Comparison of ENCODE assay signal across 3 cellular contexts in genomic region chr16:22123146-22123545, GRCh38.
TF ChIP-seq lines count a peak whose summit lies in the region.

No MANE protein-coding gene starts in this region.

TF ChIP-seq in A549, 52 proteins besides CTCF, POLR2A, EP300 and RAD21:
- TF ChIP-seq, protein P1, sequence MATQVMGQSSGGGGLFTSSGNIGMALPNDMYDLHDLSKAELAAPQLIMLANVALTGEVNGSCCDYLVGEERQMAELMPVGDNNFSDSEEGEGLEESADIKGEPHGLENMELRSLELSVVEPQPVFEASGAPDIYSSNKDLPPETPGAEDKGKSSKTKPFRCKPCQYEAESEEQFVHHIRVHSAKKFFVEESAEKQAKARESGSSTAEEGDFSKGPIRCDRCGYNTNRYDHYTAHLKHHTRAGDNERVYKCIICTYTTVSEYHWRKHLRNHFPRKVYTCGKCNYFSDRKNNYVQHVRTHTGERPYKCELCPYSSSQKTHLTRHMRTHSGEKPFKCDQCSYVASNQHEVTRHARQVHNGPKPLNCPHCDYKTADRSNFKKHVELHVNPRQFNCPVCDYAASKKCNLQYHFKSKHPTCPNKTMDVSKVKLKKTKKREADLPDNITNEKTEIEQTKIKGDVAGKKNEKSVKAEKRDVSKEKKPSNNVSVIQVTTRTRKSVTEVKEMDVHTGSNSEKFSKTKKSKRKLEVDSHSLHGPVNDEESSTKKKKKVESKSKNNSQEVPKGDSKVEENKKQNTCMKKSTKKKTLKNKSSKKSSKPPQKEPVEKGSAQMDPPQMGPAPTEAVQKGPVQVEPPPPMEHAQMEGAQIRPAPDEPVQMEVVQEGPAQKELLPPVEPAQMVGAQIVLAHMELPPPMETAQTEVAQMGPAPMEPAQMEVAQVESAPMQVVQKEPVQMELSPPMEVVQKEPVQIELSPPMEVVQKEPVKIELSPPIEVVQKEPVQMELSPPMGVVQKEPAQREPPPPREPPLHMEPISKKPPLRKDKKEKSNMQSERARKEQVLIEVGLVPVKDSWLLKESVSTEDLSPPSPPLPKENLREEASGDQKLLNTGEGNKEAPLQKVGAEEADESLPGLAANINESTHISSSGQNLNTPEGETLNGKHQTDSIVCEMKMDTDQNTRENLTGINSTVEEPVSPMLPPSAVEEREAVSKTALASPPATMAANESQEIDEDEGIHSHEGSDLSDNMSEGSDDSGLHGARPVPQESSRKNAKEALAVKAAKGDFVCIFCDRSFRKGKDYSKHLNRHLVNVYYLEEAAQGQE (IDR thresholded peaks at IDR 0.05) = no peak
- no peak for TF ChIP-seq CBX2 (IDR thresholded peaks at IDR 0.05; ENCODE audit: borderline replicate concordance, low read depth)

TF ChIP-seq in GM23338, 12 proteins besides CTCF, POLR2A, EP300 and RAD21:
- TF ChIP-seq ZNF114 (CRISPR knock-in tag; IDR thresholded peaks at IDR 0.05) = no peak
- TF ChIP-seq, protein P1 (IDR thresholded peaks at IDR 0.05; ENCODE audit: unreplicated experiment) = no peak
- TF ChIP-seq POLR2AphosphoS5 (IDR thresholded peaks at IDR 0.05; ENCODE audit: low read depth) = no peak
- no peak for TF ChIP-seq CREB1 (CRISPR knock-in tag; IDR thresholded peaks at IDR 0.05; ENCODE audit: low read depth)
- no peak for TF ChIP-seq EZH2 (IDR thresholded peaks at IDR 0.05; ENCODE audit: low read depth, unreplicated experiment)
- no peak for TF ChIP-seq ZNF331 (CRISPR knock-in tag; IDR thresholded peaks at IDR 0.05; ENCODE audit: low read depth)
- TF ChIP-seq JUNB (IDR thresholded peaks at IDR 0.05; ENCODE audit: unreplicated experiment) = no peak

TF ChIP-seq in GM12878, 131 proteins besides CTCF, POLR2A, EP300 and RAD21:
- TF ChIP-seq RBBP5 (conservative IDR thresholded peaks at IDR 0.05) (no peak), BHLHE40 (IDR thresholded peaks at IDR 0.05; ENCODE audit: borderline replicate concordance in 1 of 2, low read depth in 2 of 2, low read length in 1 of 2) (no peak), DPF2 (IDR thresholded peaks at IDR 0.05) (no peak), CEBPZ (IDR thresholded peaks at IDR 0.05; ENCODE audit: low read depth, low read length) (no peak), STAT1 (conservative IDR thresholded peaks at IDR 0.05) (no peak), PML (IDR thresholded peaks at IDR 0.05; ENCODE audit: low read length) (no peak), ELK1 (IDR thresholded peaks at IDR 0.05; ENCODE audit: low read depth, low read length) (no peak), CEBPB (IDR thresholded peaks at IDR 0.05; ENCODE audit: borderline replicate concordance in 1 of 2, low read depth in 2 of 2, low read length in 2 of 2) (no peak), SMC3 (IDR thresholded peaks at IDR 0.05; ENCODE audit: borderline replicate concordance, low read length) (no peak), USF2 (IDR thresholded peaks at IDR 0.05; ENCODE audit: borderline replicate concordance, low read depth, low read length) (no peak), EZH2 (IDR thresholded peaks at IDR 0.05; ENCODE audit: borderline replicate concordance, control insufficient read depth, low read depth, low read length) (no peak)
- TF ChIP-seq, protein P2, sequence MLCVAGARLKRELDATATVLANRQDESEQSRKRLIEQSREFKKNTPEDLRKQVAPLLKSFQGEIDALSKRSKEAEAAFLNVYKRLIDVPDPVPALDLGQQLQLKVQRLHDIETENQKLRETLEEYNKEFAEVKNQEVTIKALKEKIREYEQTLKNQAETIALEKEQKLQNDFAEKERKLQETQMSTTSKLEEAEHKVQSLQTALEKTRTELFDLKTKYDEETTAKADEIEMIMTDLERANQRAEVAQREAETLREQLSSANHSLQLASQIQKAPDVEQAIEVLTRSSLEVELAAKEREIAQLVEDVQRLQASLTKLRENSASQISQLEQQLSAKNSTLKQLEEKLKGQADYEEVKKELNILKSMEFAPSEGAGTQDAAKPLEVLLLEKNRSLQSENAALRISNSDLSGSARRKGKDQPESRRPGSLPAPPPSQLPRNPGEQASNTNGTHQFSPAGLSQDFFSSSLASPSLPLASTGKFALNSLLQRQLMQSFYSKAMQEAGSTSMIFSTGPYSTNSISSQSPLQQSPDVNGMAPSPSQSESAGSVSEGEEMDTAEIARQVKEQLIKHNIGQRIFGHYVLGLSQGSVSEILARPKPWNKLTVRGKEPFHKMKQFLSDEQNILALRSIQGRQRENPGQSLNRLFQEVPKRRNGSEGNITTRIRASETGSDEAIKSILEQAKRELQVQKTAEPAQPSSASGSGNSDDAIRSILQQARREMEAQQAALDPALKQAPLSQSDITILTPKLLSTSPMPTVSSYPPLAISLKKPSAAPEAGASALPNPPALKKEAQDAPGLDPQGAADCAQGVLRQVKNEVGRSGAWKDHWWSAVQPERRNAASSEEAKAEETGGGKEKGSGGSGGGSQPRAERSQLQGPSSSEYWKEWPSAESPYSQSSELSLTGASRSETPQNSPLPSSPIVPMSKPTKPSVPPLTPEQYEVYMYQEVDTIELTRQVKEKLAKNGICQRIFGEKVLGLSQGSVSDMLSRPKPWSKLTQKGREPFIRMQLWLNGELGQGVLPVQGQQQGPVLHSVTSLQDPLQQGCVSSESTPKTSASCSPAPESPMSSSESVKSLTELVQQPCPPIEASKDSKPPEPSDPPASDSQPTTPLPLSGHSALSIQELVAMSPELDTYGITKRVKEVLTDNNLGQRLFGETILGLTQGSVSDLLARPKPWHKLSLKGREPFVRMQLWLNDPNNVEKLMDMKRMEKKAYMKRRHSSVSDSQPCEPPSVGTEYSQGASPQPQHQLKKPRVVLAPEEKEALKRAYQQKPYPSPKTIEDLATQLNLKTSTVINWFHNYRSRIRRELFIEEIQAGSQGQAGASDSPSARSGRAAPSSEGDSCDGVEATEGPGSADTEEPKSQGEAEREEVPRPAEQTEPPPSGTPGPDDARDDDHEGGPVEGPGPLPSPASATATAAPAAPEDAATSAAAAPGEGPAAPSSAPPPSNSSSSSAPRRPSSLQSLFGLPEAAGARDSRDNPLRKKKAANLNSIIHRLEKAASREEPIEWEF (IDR thresholded peaks at IDR 0.05; ENCODE audit: insufficient replicate concordance, low read depth, low read length) = no peak
- TF ChIP-seq, protein P3, sequence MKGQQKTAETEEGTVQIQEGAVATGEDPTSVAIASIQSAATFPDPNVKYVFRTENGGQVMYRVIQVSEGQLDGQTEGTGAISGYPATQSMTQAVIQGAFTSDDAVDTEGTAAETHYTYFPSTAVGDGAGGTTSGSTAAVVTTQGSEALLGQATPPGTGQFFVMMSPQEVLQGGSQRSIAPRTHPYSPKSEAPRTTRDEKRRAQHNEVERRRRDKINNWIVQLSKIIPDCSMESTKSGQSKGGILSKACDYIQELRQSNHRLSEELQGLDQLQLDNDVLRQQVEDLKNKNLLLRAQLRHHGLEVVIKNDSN (IDR thresholded peaks at IDR 0.05; ENCODE audit: borderline replicate concordance, extremely low read length, insufficient read depth, low read depth, low read length) = no peak
- TF ChIP-seq, protein P4, sequence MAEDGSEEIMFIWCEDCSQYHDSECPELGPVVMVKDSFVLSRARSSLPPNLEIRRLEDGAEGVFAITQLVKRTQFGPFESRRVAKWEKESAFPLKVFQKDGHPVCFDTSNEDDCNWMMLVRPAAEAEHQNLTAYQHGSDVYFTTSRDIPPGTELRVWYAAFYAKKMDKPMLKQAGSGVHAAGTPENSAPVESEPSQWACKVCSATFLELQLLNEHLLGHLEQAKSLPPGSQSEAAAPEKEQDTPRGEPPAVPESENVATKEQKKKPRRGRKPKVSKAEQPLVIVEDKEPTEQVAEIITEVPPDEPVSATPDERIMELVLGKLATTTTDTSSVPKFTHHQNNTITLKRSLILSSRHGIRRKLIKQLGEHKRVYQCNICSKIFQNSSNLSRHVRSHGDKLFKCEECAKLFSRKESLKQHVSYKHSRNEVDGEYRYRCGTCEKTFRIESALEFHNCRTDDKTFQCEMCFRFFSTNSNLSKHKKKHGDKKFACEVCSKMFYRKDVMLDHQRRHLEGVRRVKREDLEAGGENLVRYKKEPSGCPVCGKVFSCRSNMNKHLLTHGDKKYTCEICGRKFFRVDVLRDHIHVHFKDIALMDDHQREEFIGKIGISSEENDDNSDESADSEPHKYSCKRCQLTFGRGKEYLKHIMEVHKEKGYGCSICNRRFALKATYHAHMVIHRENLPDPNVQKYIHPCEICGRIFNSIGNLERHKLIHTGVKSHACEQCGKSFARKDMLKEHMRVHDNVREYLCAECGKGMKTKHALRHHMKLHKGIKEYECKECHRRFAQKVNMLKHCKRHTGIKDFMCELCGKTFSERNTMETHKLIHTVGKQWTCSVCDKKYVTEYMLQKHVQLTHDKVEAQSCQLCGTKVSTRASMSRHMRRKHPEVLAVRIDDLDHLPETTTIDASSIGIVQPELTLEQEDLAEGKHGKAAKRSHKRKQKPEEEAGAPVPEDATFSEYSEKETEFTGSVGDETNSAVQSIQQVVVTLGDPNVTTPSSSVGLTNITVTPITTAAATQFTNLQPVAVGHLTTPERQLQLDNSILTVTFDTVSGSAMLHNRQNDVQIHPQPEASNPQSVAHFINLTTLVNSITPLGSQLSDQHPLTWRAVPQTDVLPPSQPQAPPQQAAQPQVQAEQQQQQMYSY (CRISPR knock-in tag; IDR thresholded peaks at IDR 0.05) = no peak
